ENCODE assay signal across 10 cellular contexts in the genomic region with DNA sequence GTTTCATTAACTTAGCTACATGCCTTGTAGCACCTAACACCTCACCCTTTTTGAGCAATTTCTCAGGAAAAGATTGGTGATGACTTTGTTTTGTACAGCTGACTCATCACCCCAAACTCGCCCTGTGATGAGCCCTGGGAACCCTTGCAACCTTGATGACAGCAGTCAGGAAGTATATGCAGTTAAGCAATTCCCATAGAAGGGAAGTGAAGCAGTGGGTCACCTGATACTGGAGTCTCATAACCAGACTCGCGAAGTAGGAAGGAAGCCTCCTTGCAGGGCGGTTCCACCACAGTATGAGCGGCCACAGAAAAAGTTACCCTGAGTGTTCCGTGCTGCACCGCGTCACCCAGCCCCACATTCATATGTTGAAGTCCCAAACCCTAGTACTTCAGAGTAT.
DNase-seq lines count a peak whose midpoint lies in the region; ATAC-seq and TF ChIP-seq lines count a peak whose summit lies in the region.
"Had no signal": no experiment of that assay in that cellular context is flagged by ENCODE, and none has a peak within 500 bp of the region (broad histone marks: within the 10 kb centered on the region; RNA-seq: fewer than 3 reads in every experiment).

No MANE protein-coding gene starts in this region.

- no peak for TF ChIP-seq POLR2A in heart left ventricle (IDR thresholded peaks at IDR 0.05)

- H3K27ac ChIP-seq in heart left ventricle, result no peak overlapping the region
- no peak overlapping the region for H3K27ac ChIP-seq in tibial artery
- no peak overlapping the region for H3K27ac ChIP-seq in CD4-positive, alpha-beta memory T cell (ENCODE audit: low read depth, low read length)

- no peaks in the 10 kb centered on the region for H3K4me1 ChIP-seq in heart left ventricle
- peaks cover 0 to 11% (median 2%) of the 10 kb centered on the region in 4 donors for H3K4me1 ChIP-seq in tibial artery
- H3K4me1 ChIP-seq in CD4-positive, alpha-beta memory T cell (ENCODE audit: insufficient read depth, low read length), result no peaks in the 10 kb centered on the region
- H3K4me1 ChIP-seq in HAP-1, result no peaks in the 10 kb centered on the region

- in situ Hi-C loops in HAP-1 (cut with MboI; ENCODE audit: low sequenced_read_pairs), result no loop called here

- H3K9me3 ChIP-seq in heart left ventricle (no peaks in the 10 kb centered on the region), tibial artery (no peaks in the 10 kb centered on the region), HAP-1 (no peaks in the 10 kb centered on the region)
- H3K9me3 ChIP-seq in CD4-positive, alpha-beta memory T cell (ENCODE audit: control insufficient read depth in 1 of 2, low read length in 2 of 2), result no peaks in the 10 kb centered on the region

- DNase-seq in activated naive CD8-positive, alpha-beta T cell treated with anti-CD3 and anti-CD28 coated beads, Interleukin-2, amount 50 U/mL, for 24 hours, result no peak
- no peak for DNase-seq in activated naive CD8-positive, alpha-beta T cell treated with anti-CD3 and anti-CD28 coated beads for 36 hours
- DNase-seq in SIG-M5 treated with dmso at 0.1 percent for 504 hours (lab: John Stamatoyannopoulos, UW; ENCODE audit: unreplicated experiment), result peak; percentile 78
- peak in 3 of 5 donors; percentile 6 to 31 (median 22) for DNase-seq in heart left ventricle
- peak; percentile 20 to 68 for DNase-seq in tibial artery
- no peak for DNase-seq in CD4-positive, alpha-beta memory T cell
- DNase-seq in HAP-1 (ENCODE audit: low spot score in 2 of 2), result no peak
- DNase-seq: activated effector memory CD4-positive, alpha-beta T cell treated with Interleukin-2 at 50 U/mL for 16 hours had no signal

- H3K27me3 Mint-ChIP-seq in activated naive CD8-positive, alpha-beta T cell treated with anti-CD3 and anti-CD28 coated beads, Interleukin-2, amount 50 U/mL, for 24 hours, result peaks cover 5% of the 10 kb centered on the region
- H3K27me3 Mint-ChIP-seq in activated naive CD8-positive, alpha-beta T cell treated with anti-CD3 and anti-CD28 coated beads for 36 hours, result no peaks in the 10 kb centered on the region
- peaks cover 0 to 8% of the 10 kb centered on the region in 2 donors for H3K27me3 Mint-ChIP-seq in CD4-positive, alpha-beta memory T cell

- no peaks in the 10 kb centered on the region for H3K36me3 Mint-ChIP-seq in activated naive CD8-positive, alpha-beta T cell treated with anti-CD3 and anti-CD28 coated beads, Interleukin-2, amount 50 U/mL, for 24 hours (ENCODE audit: low read depth)
- no peaks in the 10 kb centered on the region for H3K36me3 Mint-ChIP-seq in activated naive CD8-positive, alpha-beta T cell treated with anti-CD3 and anti-CD28 coated beads for 36 hours
- peaks cover 0 to 3% of the 10 kb centered on the region in 2 donors for H3K36me3 Mint-ChIP-seq in CD4-positive, alpha-beta memory T cell
- H3K36me3 Mint-ChIP-seq: T-cell had no signal

- no peak overlapping the region for H3K4me3 Mint-ChIP-seq in activated naive CD8-positive, alpha-beta T cell treated with anti-CD3 and anti-CD28 coated beads, Interleukin-2, amount 50 U/mL, for 24 hours
- no peak overlapping the region for H3K4me3 Mint-ChIP-seq in activated naive CD8-positive, alpha-beta T cell treated with anti-CD3 and anti-CD28 coated beads for 36 hours
- H3K4me3 Mint-ChIP-seq in CD4-positive, alpha-beta memory T cell, result no peak overlapping the region
- H3K4me3 Mint-ChIP-seq: T-cell had no signal

- CTCF ChIA-PET in CD4-positive, alpha-beta memory T cell (lab: Charles Lee; ENCODE audit: partially characterized antibody), result no interaction called here

- H3K36me3 ChIP-seq in heart left ventricle, result no peaks in the 10 kb centered on the region
- no peaks in the 10 kb centered on the region for H3K36me3 ChIP-seq in tibial artery
- no peaks in the 10 kb centered on the region for H3K36me3 ChIP-seq in CD4-positive, alpha-beta memory T cell (ENCODE audit: insufficient read depth, low read length)
- H3K36me3 ChIP-seq in HAP-1 (replicated peaks), result no peaks in the 10 kb centered on the region

- 78 to 87% (median 80%) methylated on average over 8 of the region's 8 CpGs for WGBS in heart left ventricle, 4 donors

- peaks cover 13% of the 10 kb centered on the region for H3K4me1 Mint-ChIP-seq in activated naive CD8-positive, alpha-beta T cell treated with anti-CD3 and anti-CD28 coated beads, Interleukin-2, amount 50 U/mL, for 24 hours
- peaks cover 5% of the 10 kb centered on the region for H3K4me1 Mint-ChIP-seq in activated naive CD8-positive, alpha-beta T cell treated with anti-CD3 and anti-CD28 coated beads for 36 hours
- H3K4me1 Mint-ChIP-seq in CD4-positive, alpha-beta memory T cell, result no peaks in the 10 kb centered on the region
- H3K4me1 Mint-ChIP-seq: T-cell had no signal

- no peaks in the 10 kb centered on the region for H3K27me3 ChIP-seq in heart left ventricle
- H3K27me3 ChIP-seq in tibial artery, result no peaks in the 10 kb centered on the region
- no peaks in the 10 kb centered on the region for H3K27me3 ChIP-seq in CD4-positive, alpha-beta memory T cell (ENCODE audit: insufficient read depth, low read length)
- peaks cover 6% of the 10 kb centered on the region; the same call in 1 of the 2 replicates for H3K27me3 ChIP-seq in HAP-1 (ENCODE audit: low read depth)

- peak; percentile 73 for ATAC-seq in activated naive CD8-positive, alpha-beta T cell treated with anti-CD3 and anti-CD28 coated beads, Interleukin-2, amount 50 U/mL, for 24 hours
- peak in 3 of 4 donors; percentile 16 to 85 (median 63) for ATAC-seq in heart left ventricle
- no peak for ATAC-seq in HG02642 (IDR thresholded peaks at IDR 0.05; ENCODE audit: poor library complexity, unreplicated experiment)
- ATAC-seq: T-cell had no signal

- no peaks in the 10 kb centered on the region for H3K9me3 Mint-ChIP-seq in activated naive CD8-positive, alpha-beta T cell treated with anti-CD3 and anti-CD28 coated beads, Interleukin-2, amount 50 U/mL, for 24 hours
- no peaks in the 10 kb centered on the region for H3K9me3 Mint-ChIP-seq in activated naive CD8-positive, alpha-beta T cell treated with anti-CD3 and anti-CD28 coated beads for 36 hours
- H3K9me3 Mint-ChIP-seq in CD4-positive, alpha-beta memory T cell, result peaks cover 0 to 3% (median 0%) of the 10 kb centered on the region in 8 donors
- H3K9me3 Mint-ChIP-seq: T-cell had no signal

- intact Hi-C loops in heart left ventricle (cut with DNase I), result no loop called here
- intact Hi-C loops in tibial artery (cut with DNase I; ENCODE audit: low total_unique reads), result no loop called here
- intact Hi-C loops in CD4-positive, alpha-beta memory T cell (cut with micrococcal nuclease), result no loop called here

- POLR2A ChIA-PET in CD4-positive, alpha-beta memory T cell (lab: Charles Lee; ENCODE audit: partially characterized antibody), result no interaction called here

- no peak for TF ChIP-seq CTCF in heart left ventricle (IDR thresholded peaks at IDR 0.05)
- no peak for TF ChIP-seq CTCF in tibial artery (IDR thresholded peaks at IDR 0.05)

- no peak overlapping the region for H3K27ac Mint-ChIP-seq in activated naive CD8-positive, alpha-beta T cell treated with anti-CD3 and anti-CD28 coated beads, Interleukin-2, amount 50 U/mL, for 24 hours
- no peak overlapping the region for H3K27ac Mint-ChIP-seq in activated naive CD8-positive, alpha-beta T cell treated with anti-CD3 and anti-CD28 coated beads for 36 hours
- no peak overlapping the region for H3K27ac Mint-ChIP-seq in CD4-positive, alpha-beta memory T cell
- H3K27ac Mint-ChIP-seq: T-cell had no signal

- H3K4me3 ChIP-seq in heart left ventricle (no peak overlapping the region), tibial artery (no peak overlapping the region), HAP-1 (no peak overlapping the region)
- H3K4me3 ChIP-seq in CD4-positive, alpha-beta memory T cell (ENCODE audit: low read length in 2 of 2), result no peak overlapping the region

Comparison
In these comparisons a context has a peak if more than half of its experiments do, and no peak if none do; other contexts are left out.
1. DNase-seq: peak in SIG-M5 treated with dmso at 0.1 percent for 504 hours (single experiment), heart left ventricle (3 of 5) and tibial artery (2 of 2); none in activated naive CD8-positive, alpha-beta T cell treated with anti-CD3 and anti-CD28 coated beads, Interleukin-2, amount 50 U/mL, for 24 hours (single experiment), activated naive CD8-positive, alpha-beta T cell treated with anti-CD3 and anti-CD28 coated beads for 36 hours (single experiment), CD4-positive, alpha-beta memory T cell (0 of 5) and HAP-1 (0 of 2).